ENCODE assay signal across 2 cellular contexts in genomic region chr9:89933578-89933977, GRCh38.
TF ChIP-seq lines count a peak whose summit lies in the region.

No MANE protein-coding gene starts in this region.

TF ChIP-seq in liver, 16 proteins besides CTCF, POLR2A, EP300 and RAD21 (continued from another document):
- TF ChIP-seq ATF3 (IDR thresholded peaks at IDR 0.05) (no peak), ZBTB33 (IDR thresholded peaks at IDR 0.05) (no peak)

TF ChIP-seq in HepG2, 621 proteins besides CTCF, POLR2A, EP300 and RAD21 (continued from another document):
- TF ChIP-seq ZBTB10 (CRISPR knock-in tag; IDR thresholded peaks at IDR 0.05; ENCODE audit: borderline replicate concordance) (no peak), FOXA1 (IDR thresholded peaks at IDR 0.05) (no peak), FOXA1 (CRISPR knock-in tag; IDR thresholded peaks at IDR 0.05) (no peak), RBM39 (IDR thresholded peaks at IDR 0.05; ENCODE audit: low read depth, low read length, poor library complexity, severe bottlenecking) (no peak)
